In genomic region chr22:47092896-47093311, GRCh38 we compare ENCODE assay signal across 15 cellular contexts.
DNase-seq lines count a peak whose midpoint lies in the region; ATAC-seq and TF ChIP-seq lines count a peak whose summit lies in the region.
"Had no signal": no experiment of that assay in that cellular context is flagged by ENCODE, and none has a peak within 500 bp of the region (broad histone marks: within the 10 kb centered on the region; RNA-seq: fewer than 3 reads in every experiment).

No MANE protein-coding gene starts in this region.

- no peak overlapping the region for H3K4me3 ChIP-seq in gastroesophageal sphincter
- H3K4me3 ChIP-seq: SJCRH30 had no signal

- H3K36me3 Mint-ChIP-seq in endothelial cell (ENCODE audit: low read depth, unreplicated experiment) (peaks cover 24% of the 10 kb centered on the region), nephron (ENCODE audit: low read depth) (peaks cover 20% of the 10 kb centered on the region)
- peaks cover 6% of the 10 kb centered on the region for H3K36me3 Mint-ChIP-seq in activated T-helper 1 cell treated with anti-CD3 and anti-CD28 coated beads, Interleukin-12 subunit alpha, Interleukin-12 subunit beta, Interleukin-2, Interleukin-4 antibody, amounts not matched to agents 30 ng/mL and 10 ng/mL and 1 ng/mL, durations not matched to agents 14 hours and 24 hours and 36 hours (ENCODE audit: low read depth)
- H3K36me3 Mint-ChIP-seq in activated naive CD8-positive, alpha-beta T cell treated with anti-CD3 and anti-CD28 coated beads for 36 hours = peaks cover 37% of the 10 kb centered on the region

- peaks cover 0 to 26% (median 0%) of the 10 kb centered on the region in 3 donors for H3K4me1 ChIP-seq in gastroesophageal sphincter

- H3K4me3 Mint-ChIP-seq in endothelial cell (ENCODE audit: unreplicated experiment) (peak overlapping the region; percentile 3), nephron (peak overlapping the region; percentile 12 to 21 (median 17))
- no peak overlapping the region for H3K4me3 Mint-ChIP-seq in activated T-helper 1 cell treated with anti-CD3 and anti-CD28 coated beads, Interleukin-12 subunit alpha, Interleukin-12 subunit beta, Interleukin-2, Interleukin-4 antibody, amounts not matched to agents 30 ng/mL and 10 ng/mL and 1 ng/mL, durations not matched to agents 14 hours and 24 hours and 36 hours
- no peak overlapping the region for H3K4me3 Mint-ChIP-seq in activated naive CD8-positive, alpha-beta T cell treated with anti-CD3 and anti-CD28 coated beads for 36 hours

- peaks cover 13% of the 10 kb centered on the region for H3K4me1 Mint-ChIP-seq in endothelial cell (ENCODE audit: unreplicated experiment)
- H3K4me1 Mint-ChIP-seq in nephron = peaks cover 26% of the 10 kb centered on the region
- H3K4me1 Mint-ChIP-seq in activated T-helper 1 cell treated with anti-CD3 and anti-CD28 coated beads, Interleukin-12 subunit alpha, Interleukin-12 subunit beta, Interleukin-2, Interleukin-4 antibody, amounts not matched to agents 30 ng/mL and 10 ng/mL and 1 ng/mL, durations not matched to agents 14 hours and 24 hours and 36 hours (ENCODE audit: low read depth) = peaks cover 15% of the 10 kb centered on the region
- peaks cover 34% of the 10 kb centered on the region for H3K4me1 Mint-ChIP-seq in activated naive CD8-positive, alpha-beta T cell treated with anti-CD3 and anti-CD28 coated beads for 36 hours

- no peak for ATAC-seq in gastroesophageal sphincter
- ATAC-seq: left colon had no signal

- H3K9me3 Mint-ChIP-seq in endothelial cell (ENCODE audit: unreplicated experiment) = peaks cover 4% of the 10 kb centered on the region
- peaks cover 14% of the 10 kb centered on the region for H3K9me3 Mint-ChIP-seq in nephron
- H3K9me3 Mint-ChIP-seq in activated T-helper 1 cell treated with anti-CD3 and anti-CD28 coated beads, Interleukin-12 subunit alpha, Interleukin-12 subunit beta, Interleukin-2, Interleukin-4 antibody, amounts not matched to agents 30 ng/mL and 10 ng/mL and 1 ng/mL, durations not matched to agents 14 hours and 24 hours and 36 hours = peaks cover 19% of the 10 kb centered on the region
- H3K9me3 Mint-ChIP-seq in activated naive CD8-positive, alpha-beta T cell treated with anti-CD3 and anti-CD28 coated beads for 36 hours = peaks cover 2% of the 10 kb centered on the region

- 75 to 90% methylated on average over 3 to 9 of the region's 9 CpGs for WGBS in gastroesophageal sphincter (ENCODE audit: low coverage in 1 of 2), 2 donors

- TF ChIP-seq POLR2A in gastroesophageal sphincter (IDR thresholded peaks at IDR 0.05) = no peak

- no peaks in the 10 kb centered on the region for H3K36me3 ChIP-seq in gastroesophageal sphincter
- H3K36me3 ChIP-seq: BE2C, SJCRH30 had no signal

- intact Hi-C loops in activated T-helper 1 cell treated with anti-CD3 and anti-CD28 coated beads, Interleukin-12 subunit alpha, Interleukin-12 subunit beta, Interleukin-2, Interleukin-4 antibody, amounts not matched to agents 30 ng/mL and 10 ng/mL and 1 ng/mL, durations not matched to agents 14 hours and 24 hours and 36 hours (cut with micrococcal nuclease) = no loop called here

- DNase-seq in AG08395 (ENCODE audit: low spot score) (peak; percentile 59), LHCN-M2 (ENCODE audit: low read depth) (peak; percentile 47), endothelial cell (ENCODE audit: low spot score) (no peak), DMS79 treated with DMSO at 0.1 percent for 48 hours (lab: John Stamatoyannopoulos, UW) (no peak)
- no peak for DNase-seq in activated T-helper 1 cell treated with anti-CD3 and anti-CD28 coated beads, Interleukin-12 subunit alpha, Interleukin-12 subunit beta, Interleukin-2, Interleukin-4 antibody, amounts not matched to agents 30 ng/mL and 10 ng/mL and 1 ng/mL, durations not matched to agents 14 hours and 24 hours and 36 hours (ENCODE audit: low spot score)
- no peak for DNase-seq in activated naive CD8-positive, alpha-beta T cell treated with anti-CD3 and anti-CD28 coated beads for 36 hours
- DNase-seq: BE2C, glutamatergic neuron, left colon, NCI-H1694, NCI-H82, occipital lobe had no signal

- H3K27ac Mint-ChIP-seq in endothelial cell (ENCODE audit: unreplicated experiment) (no peak overlapping the region), nephron (peak overlapping the region; percentile 14 to 33 (median 23))
- no peak overlapping the region for H3K27ac Mint-ChIP-seq in activated T-helper 1 cell treated with anti-CD3 and anti-CD28 coated beads, Interleukin-12 subunit alpha, Interleukin-12 subunit beta, Interleukin-2, Interleukin-4 antibody, amounts not matched to agents 30 ng/mL and 10 ng/mL and 1 ng/mL, durations not matched to agents 14 hours and 24 hours and 36 hours
- H3K27ac Mint-ChIP-seq in activated naive CD8-positive, alpha-beta T cell treated with anti-CD3 and anti-CD28 coated beads for 36 hours = no peak overlapping the region

- no peak overlapping the region for H3K27ac ChIP-seq in gastroesophageal sphincter
- H3K27ac ChIP-seq: SJCRH30 had no signal

- H3K27me3 Mint-ChIP-seq in endothelial cell (ENCODE audit: unreplicated experiment) (peaks cover 13% of the 10 kb centered on the region), nephron (ENCODE audit: low read depth) (peaks cover 14% of the 10 kb centered on the region)
- no peaks in the 10 kb centered on the region for H3K27me3 Mint-ChIP-seq in activated T-helper 1 cell treated with anti-CD3 and anti-CD28 coated beads, Interleukin-12 subunit alpha, Interleukin-12 subunit beta, Interleukin-2, Interleukin-4 antibody, amounts not matched to agents 30 ng/mL and 10 ng/mL and 1 ng/mL, durations not matched to agents 14 hours and 24 hours and 36 hours (ENCODE audit: insufficient read depth)
- no peaks in the 10 kb centered on the region for H3K27me3 Mint-ChIP-seq in activated naive CD8-positive, alpha-beta T cell treated with anti-CD3 and anti-CD28 coated beads for 36 hours

- no peaks in the 10 kb centered on the region for H3K27me3 ChIP-seq in gastroesophageal sphincter
- H3K27me3 ChIP-seq: BE2C, SJCRH30 had no signal

- no peaks in the 10 kb centered on the region for H3K9me3 ChIP-seq in gastroesophageal sphincter
- H3K9me3 ChIP-seq: SJCRH30 had no signal

- TF ChIP-seq EP300 in gastroesophageal sphincter (IDR thresholded peaks at IDR 0.05) = no peak

- no peak for TF ChIP-seq CTCF in endothelial cell (IDR thresholded peaks at IDR 0.05; ENCODE audit: unreplicated experiment)
- TF ChIP-seq CTCF in nephron (IDR thresholded peaks at IDR 0.05; ENCODE audit: unreplicated experiment in 3 of 3) = no peak
- TF ChIP-seq CTCF in gastroesophageal sphincter (IDR thresholded peaks at IDR 0.05) = no peak

Comparison
In these comparisons a context has a peak if more than half of its experiments do, and no peak if none do; other contexts are left out.
1. DNase-seq: peak in AG08395 (single experiment) and LHCN-M2 (single experiment); none in endothelial cell (single experiment), activated T-helper 1 cell treated with anti-CD3 and anti-CD28 coated beads, Interleukin-12 subunit alpha, Interleukin-12 subunit beta, Interleukin-2, Interleukin-4 antibody, amounts not matched to agents 30 ng/mL and 10 ng/mL and 1 ng/mL, durations not matched to agents 14 hours and 24 hours and 36 hours (single experiment), DMS79 treated with DMSO at 0.1 percent for 48 hours (single experiment) and activated naive CD8-positive, alpha-beta T cell treated with anti-CD3 and anti-CD28 coated beads for 36 hours (single experiment).
2. H3K27ac Mint-ChIP-seq: peak in nephron (3 of 3); none in endothelial cell (single experiment), activated T-helper 1 cell treated with anti-CD3 and anti-CD28 coated beads, Interleukin-12 subunit alpha, Interleukin-12 subunit beta, Interleukin-2, Interleukin-4 antibody, amounts not matched to agents 30 ng/mL and 10 ng/mL and 1 ng/mL, durations not matched to agents 14 hours and 24 hours and 36 hours (single experiment) and activated naive CD8-positive, alpha-beta T cell treated with anti-CD3 and anti-CD28 coated beads for 36 hours (single experiment).
3. H3K4me3 Mint-ChIP-seq: peak in endothelial cell (single experiment) and nephron (3 of 3); none in activated T-helper 1 cell treated with anti-CD3 and anti-CD28 coated beads, Interleukin-12 subunit alpha, Interleukin-12 subunit beta, Interleukin-2, Interleukin-4 antibody, amounts not matched to agents 30 ng/mL and 10 ng/mL and 1 ng/mL, durations not matched to agents 14 hours and 24 hours and 36 hours (single experiment) and activated naive CD8-positive, alpha-beta T cell treated with anti-CD3 and anti-CD28 coated beads for 36 hours (single experiment).